17 cellular contexts compared by ENCODE assay signal in the genomic region with DNA sequence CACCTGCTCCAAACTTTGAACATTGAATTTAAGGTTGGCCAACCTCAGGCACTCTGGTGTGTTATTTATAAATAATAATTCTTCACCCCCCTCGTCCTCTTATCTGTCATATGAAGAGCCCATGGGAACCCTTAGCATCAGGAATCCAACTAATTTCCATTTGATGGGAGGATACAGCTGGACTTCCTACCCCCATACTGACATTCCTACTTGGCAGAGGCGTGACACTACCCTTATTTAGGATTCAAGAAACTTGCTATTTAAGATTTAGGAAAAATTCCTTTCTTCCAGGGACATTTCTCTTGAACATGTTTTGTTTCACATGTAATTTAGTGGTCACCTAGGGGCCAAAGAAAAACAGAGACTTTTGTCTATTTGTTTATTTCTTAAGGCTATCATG.
DNase-seq lines count a peak whose midpoint lies in the region; ATAC-seq and TF ChIP-seq lines count a peak whose summit lies in the region.
"Had no signal": no experiment of that assay in that cellular context is flagged by ENCODE, and none has a peak within 500 bp of the region (broad histone marks: within the 10 kb centered on the region; RNA-seq: fewer than 3 reads in every experiment).

No MANE protein-coding gene starts in this region.

- no peak for TF ChIP-seq POLR2A in heart left ventricle (IDR thresholded peaks at IDR 0.05)

- DNase-seq in endodermal cell (no peak), trophoblast cell (peak; percentile 60 to 93), NCI-H2081 (lab: John Stamatoyannopoulos, UW) (no peak), heart left ventricle (no peak)
- DNase-seq in activated T-cell treated with anti-CD3 and anti-CD28 coated beads, Interleukin-2, amount 50 U/mL, for 4 hours: no peak
- DNase-seq: CD4-positive, alpha-beta memory T cell; DMS153; GF-D8; NCI-H1417 treated with DMSO at 0.1 percent for 48 hours; NCI-H2029; NCI-H2171 treated with DMSO at 0.1 percent for 48 hours; NCI-H446; NCI-H526 treated with DMSO at 0.1 percent for 48 hours had no signal

- H3K36me3 ChIP-seq in endodermal cell (ENCODE audit: control insufficient read depth, insufficient read depth, low read length) (no peaks in the 10 kb centered on the region), trophoblast cell (ENCODE audit: control insufficient read depth in 1 of 2, insufficient read depth in 2 of 2, low read length in 2 of 2) (no peaks in the 10 kb centered on the region), heart left ventricle (no peaks in the 10 kb centered on the region)

- peaks cover 3% of the 10 kb centered on the region for H3K36me3 Mint-ChIP-seq in endodermal cell (ENCODE audit: low read depth)
- H3K36me3 Mint-ChIP-seq in activated T-cell treated with anti-CD3 and anti-CD28 coated beads, Interleukin-2, amount 50 U/mL, for 4 hours (ENCODE audit: insufficient read depth): no peaks in the 10 kb centered on the region
- H3K36me3 Mint-ChIP-seq: CD4-positive, alpha-beta memory T cell had no signal

- H3K14ac ChIP-seq in trophoblast cell (ENCODE audit: low read length): no peak overlapping the region

- H2BK5ac ChIP-seq in trophoblast cell (ENCODE audit: low read depth, low read length, poor library complexity): no peak overlapping the region

- ATAC-seq in GM18519 (IDR thresholded peaks at IDR 0.05; ENCODE audit: low FRiP score, unreplicated experiment) (peak; percentile 5), HG02981 (IDR thresholded peaks at IDR 0.05; ENCODE audit: unreplicated experiment) (peak; percentile 2), heart left ventricle (no peak)
- no peak for ATAC-seq in activated T-cell treated with anti-CD3 and anti-CD28 coated beads, Interleukin-2, amount 50 U/mL, for 4 hours
- ATAC-seq: Right ventricle myocardium inferior had no signal

- H3K4me3 ChIP-seq in endodermal cell (ENCODE audit: low read length): peak overlapping the region; percentile 17
- H3K4me3 ChIP-seq in trophoblast cell (ENCODE audit: low read depth, low read length): no peak overlapping the region
- H3K4me3 ChIP-seq in heart left ventricle: no peak overlapping the region

- H3K27me3 ChIP-seq in endodermal cell (ENCODE audit: control insufficient read depth, insufficient read depth, low read length, poor library complexity, severe bottlenecking) (peaks cover 7% of the 10 kb centered on the region), trophoblast cell (ENCODE audit: insufficient read depth, low read length) (no peaks in the 10 kb centered on the region), heart left ventricle (no peaks in the 10 kb centered on the region)

- H3K4ac ChIP-seq in trophoblast cell (ENCODE audit: low read depth, low read length): no peak overlapping the region

- peaks cover 28% of the 10 kb centered on the region for H3K27me3 Mint-ChIP-seq in endodermal cell (ENCODE audit: insufficient read depth)
- peaks cover 10% of the 10 kb centered on the region for H3K27me3 Mint-ChIP-seq in activated T-cell treated with anti-CD3 and anti-CD28 coated beads, Interleukin-2, amount 50 U/mL, for 4 hours (ENCODE audit: low read depth)

- H3K4me2 ChIP-seq in trophoblast cell (ENCODE audit: low read length): no peak overlapping the region

- no peak overlapping the region for H2BK120ac ChIP-seq in trophoblast cell (ENCODE audit: insufficient read depth, low read length, poor library complexity)

- TF ChIP-seq CTCF in endodermal cell (conservative IDR thresholded peaks at IDR 0.05) (no peak), heart left ventricle (IDR thresholded peaks at IDR 0.05) (no peak)

- H3K4me1 Mint-ChIP-seq in endodermal cell: peaks cover 22% of the 10 kb centered on the region
- H3K4me1 Mint-ChIP-seq in activated T-cell treated with anti-CD3 and anti-CD28 coated beads, Interleukin-2, amount 50 U/mL, for 4 hours (ENCODE audit: low read depth): peaks cover 4% of the 10 kb centered on the region

- H2AK5ac ChIP-seq in trophoblast cell (ENCODE audit: low read length): no peak overlapping the region

- H2AFZ ChIP-seq in trophoblast cell (ENCODE audit: insufficient read depth, low read length, poor library complexity): no peak overlapping the region

- H3K9me3 Mint-ChIP-seq in endodermal cell: peaks cover 12% of the 10 kb centered on the region
- no peaks in the 10 kb centered on the region for H3K9me3 Mint-ChIP-seq in activated T-cell treated with anti-CD3 and anti-CD28 coated beads, Interleukin-2, amount 50 U/mL, for 4 hours

- H3K4me3 Mint-ChIP-seq in endodermal cell: no peak overlapping the region
- H3K4me3 Mint-ChIP-seq in activated T-cell treated with anti-CD3 and anti-CD28 coated beads, Interleukin-2, amount 50 U/mL, for 4 hours: no peak overlapping the region
- H3K4me3 Mint-ChIP-seq: CD4-positive, alpha-beta memory T cell had no signal

- peaks cover 11% of the 10 kb centered on the region for H3K79me1 ChIP-seq in trophoblast cell (ENCODE audit: low read length)

- H3K23ac ChIP-seq in trophoblast cell (ENCODE audit: low read length): no peak overlapping the region

- no peak overlapping the region for H4K91ac ChIP-seq in trophoblast cell (ENCODE audit: low read depth, low read length)

- no peaks in the 10 kb centered on the region for H3K79me2 ChIP-seq in trophoblast cell (ENCODE audit: control insufficient read depth, insufficient read depth, low read length, poor library complexity)

- H3K9ac ChIP-seq in endodermal cell (ENCODE audit: extremely low read depth, low read length, poor library complexity, severe bottlenecking) (no peak overlapping the region), trophoblast cell (ENCODE audit: low read length) (no peak overlapping the region)

- peaks cover 4% of the 10 kb centered on the region for H3K4me1 ChIP-seq in endodermal cell (ENCODE audit: control insufficient read depth, insufficient read depth, low read length)
- peaks cover 0 to 8% of the 10 kb centered on the region in 2 experiments for H3K4me1 ChIP-seq in trophoblast cell (ENCODE audit: control insufficient read depth in 1 of 2, insufficient read depth in 2 of 2, low read length in 2 of 2)
- H3K4me1 ChIP-seq in heart left ventricle: peaks cover 0 to 29% (median 6%) of the 10 kb centered on the region in 12 donors

- intact Hi-C loops in heart left ventricle (cut with DNase I): no loop called here

- 80% methylated on average over 2 of the region's 2 CpGs; no CpG with 5 or more reads in 1 of the 2 experiments for WGBS in endodermal cell (ENCODE audit: insufficient coverage in 1 of 2, insufficient read length in 1 of 2), 2 experiments
- WGBS in trophoblast cell (ENCODE audit: extremely low coverage, insufficient coverage, insufficient read length): no CpG with 5 or more reads among the region's 2 CpGs
- 49 to 61% (median 51%) methylated on average over 2 of the region's 2 CpGs for WGBS in heart left ventricle, 4 donors

- H2BK12ac ChIP-seq in trophoblast cell (ENCODE audit: low read length): no peak overlapping the region

- peaks cover 13% of the 10 kb centered on the region for H3K9me3 ChIP-seq in endodermal cell (ENCODE audit: control insufficient read depth, low read length)
- H3K9me3 ChIP-seq in trophoblast cell (ENCODE audit: insufficient read depth, low read depth, low read length): no peaks in the 10 kb centered on the region
- H3K9me3 ChIP-seq in heart left ventricle: no peaks in the 10 kb centered on the region

- H3K18ac ChIP-seq in trophoblast cell (ENCODE audit: low read length): no peak overlapping the region

- H3K27ac ChIP-seq in endodermal cell (ENCODE audit: low read depth, low read length) (no peak overlapping the region), trophoblast cell (ENCODE audit: low read depth, low read length) (no peak overlapping the region), heart left ventricle (peak overlapping the region in 1 of 12 donors; percentile 75)
- H3K27ac ChIP-seq: HL-60 had no signal

- H3K27ac Mint-ChIP-seq in endodermal cell: no peak overlapping the region
- H3K27ac Mint-ChIP-seq: CD4-positive, alpha-beta memory T cell had no signal

- no peak overlapping the region for H4K8ac ChIP-seq in trophoblast cell (ENCODE audit: low read depth, low read length)

- no peak overlapping the region for H4K12ac ChIP-seq in trophoblast cell (ENCODE audit: low read depth, low read length)

Comparison
In these comparisons a context has a peak if more than half of its experiments do, and no peak if none do; other contexts are left out.
1. ATAC-seq: peak in GM18519 (single experiment) and HG02981 (single experiment); none in activated T-cell treated with anti-CD3 and anti-CD28 coated beads, Interleukin-2, amount 50 U/mL, for 4 hours (0 of 2) and heart left ventricle (0 of 4).
2. DNase-seq: peak in trophoblast cell (2 of 2); none in endodermal cell (single experiment), NCI-H2081 (0 of 2), activated T-cell treated with anti-CD3 and anti-CD28 coated beads, Interleukin-2, amount 50 U/mL, for 4 hours (single experiment) and heart left ventricle (0 of 5).